In the genomic region with DNA sequence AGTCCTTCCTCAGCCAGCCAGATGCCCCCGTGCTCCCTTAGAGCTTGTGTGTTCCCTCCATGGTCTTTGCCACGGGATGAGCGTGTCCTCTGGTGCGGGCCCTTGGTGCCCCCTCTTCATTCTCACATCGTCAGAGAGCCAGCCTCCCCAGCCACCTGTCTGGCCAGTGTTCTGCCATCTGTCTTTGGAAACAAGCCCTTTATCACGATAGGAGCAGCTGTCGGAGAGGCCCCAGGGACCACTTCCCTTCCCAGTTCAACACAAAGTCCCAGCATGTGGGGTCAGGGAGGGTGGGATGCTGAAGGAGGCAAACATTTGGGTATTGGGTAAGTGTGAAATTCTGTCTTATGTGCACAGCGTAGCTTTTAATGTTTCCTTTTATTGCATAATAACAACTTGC, we compare ENCODE assay signal across 17 cellular contexts.
"Had no signal": no experiment of that assay in that cellular context is flagged by ENCODE, and none has a peak within 500 bp of the region (broad histone marks: within the 10 kb centered on the region; RNA-seq: fewer than 3 reads in every experiment).

No MANE protein-coding gene starts in this region.

- H3K4me3 Mint-ChIP-seq: activated B cell treated with CpG ODN at 0.5 μM for 24 hours; activated CD4-positive, alpha-beta memory T cell treated with anti-CD3 and anti-CD28 coated beads, Interleukin-2, amount 10 ng/mL, durations not matched to agents 7 days and 5 days; activated CD8-positive, alpha-beta memory T cell treated with anti-CD3 and anti-CD28 coated beads, Interleukin-2, amount 10 ng/mL, durations not matched to agents 7 days and 5 days; activated T-helper 17 cell treated with anti-CD3 and anti-CD28 coated beads, Interleukin-2, amount 50 U/mL, for 72 hours; mesothelial cell of epicardium; neural crest cell had no signal

- H3K4me1 Mint-ChIP-seq: activated B cell treated with CpG ODN at 0.5 μM for 24 hours; activated CD4-positive, alpha-beta memory T cell treated with anti-CD3 and anti-CD28 coated beads, Interleukin-2, amount 10 ng/mL, durations not matched to agents 7 days and 5 days; activated T-helper 17 cell treated with anti-CD3 and anti-CD28 coated beads, Interleukin-2, amount 50 U/mL, for 72 hours; mesothelial cell of epicardium; neural crest cell had no signal

- H3K9me3 Mint-ChIP-seq: activated B cell treated with CpG ODN at 0.5 μM for 24 hours; activated CD4-positive, alpha-beta memory T cell treated with anti-CD3 and anti-CD28 coated beads, Interleukin-2, amount 10 ng/mL, durations not matched to agents 7 days and 5 days; activated T-helper 17 cell treated with anti-CD3 and anti-CD28 coated beads, Interleukin-2, amount 50 U/mL, for 72 hours; mesothelial cell of epicardium; neural crest cell had no signal

- H3K27ac Mint-ChIP-seq: activated B cell treated with CpG ODN at 0.5 μM for 24 hours; activated CD4-positive, alpha-beta memory T cell treated with anti-CD3 and anti-CD28 coated beads, Interleukin-2, amount 10 ng/mL, durations not matched to agents 7 days and 5 days; activated CD8-positive, alpha-beta memory T cell treated with anti-CD3 and anti-CD28 coated beads, Interleukin-2, amount 10 ng/mL, durations not matched to agents 7 days and 5 days; activated T-helper 17 cell treated with anti-CD3 and anti-CD28 coated beads, Interleukin-2, amount 50 U/mL, for 72 hours; mesothelial cell of epicardium; progenitor cell of endocrine pancreas had no signal

- DNase-seq: activated B cell treated with CpG ODN at 0.5 μM for 24 hours; activated CD4-positive, alpha-beta memory T cell treated with anti-CD3 and anti-CD28 coated beads, Interleukin-2, amount 10 ng/mL, durations not matched to agents 7 days and 5 days; activated CD4-positive, alpha-beta T cell treated with anti-CD3 and anti-CD28 coated beads for 48 hours; activated CD8-positive, alpha-beta memory T cell treated with anti-CD3 and anti-CD28 coated beads, Interleukin-2, amount 10 ng/mL, durations not matched to agents 7 days and 5 days; activated naive CD4-positive, alpha-beta T cell; anterior cingulate cortex; cortex of kidney; head of caudate nucleus; left lung; right cardiac atrium; stimulated activated CD4-positive, alpha-beta T cell treated with anti-CD3 and anti-CD28 coated beads, Interleukin-4, amount 100 ng/mL, for 1 hour; stomach; trophoblast cell had no signal

- H3K27me3 Mint-ChIP-seq: activated B cell treated with CpG ODN at 0.5 μM for 24 hours; activated CD4-positive, alpha-beta memory T cell treated with anti-CD3 and anti-CD28 coated beads, Interleukin-2, amount 10 ng/mL, durations not matched to agents 7 days and 5 days; activated CD8-positive, alpha-beta memory T cell treated with anti-CD3 and anti-CD28 coated beads, Interleukin-2, amount 10 ng/mL, durations not matched to agents 7 days and 5 days; activated T-helper 17 cell treated with anti-CD3 and anti-CD28 coated beads, Interleukin-2, amount 50 U/mL, for 72 hours; progenitor cell of endocrine pancreas had no signal

- ATAC-seq: activated CD8-positive, alpha-beta memory T cell treated with anti-CD3 and anti-CD28 coated beads, Interleukin-2, amount 10 ng/mL, durations not matched to agents 7 days and 5 days; activated T-helper 17 cell treated with anti-CD3 and anti-CD28 coated beads, Interleukin-2, amount 50 U/mL, for 72 hours; left lung; right cardiac atrium had no signal
